25 cellular contexts compared by ENCODE assay signal in genomic region chr3:87461443-87461842, GRCh38.
"Had no signal": no experiment of that assay in that cellular context is flagged by ENCODE, and none has a peak within 500 bp of the region (broad histone marks: within the 10 kb centered on the region; RNA-seq: fewer than 3 reads in every experiment).

No MANE protein-coding gene starts in this region.

- ATAC-seq: activated CD8-positive, alpha-beta T cell treated with anti-CD3 and anti-CD28 coated beads for 36 hours had no signal

- DNase-seq: activated CD4-positive, alpha-beta T cell treated with anti-CD3 and anti-CD28 coated beads, Interleukin-2, amount 10 ng/mL, durations not matched to agents 24 days and 14 days; activated CD4-positive, alpha-beta T cell treated with anti-CD3 and anti-CD28 coated beads, Interleukin-2, amount 50 U/mL, for 4 hours; activated CD8-positive, alpha-beta T cell treated with anti-CD3 and anti-CD28 coated beads for 36 hours; activated gamma-delta T cell; activated naive CD4-positive, alpha-beta T cell treated with Interleukin-2 at 50 U/mL for 16 hours; activated naive CD8-positive, alpha-beta T cell treated with anti-CD3 and anti-CD28 coated beads, Interleukin-2, amount 10 ng/mL, durations not matched to agents 7 days and 5 days; activated T-cell treated with anti-CD3 and anti-CD28 coated beads, Interleukin-2, amount 50 U/mL, for 24 hours; caudate nucleus; cerebellar nuclear complex; Kasumi-1; KG1; MM.1S; MV-4-11; NCI-H1092; NCI-H1436 treated with DMSO at 0.1 percent for 48 hours; NCI-H1694 treated with DMSO at 0.1 percent for 48 hours; NCI-H2029; NCI-H2107; NCI-H226; NCI-H446 treated with DMSO at 0.1 percent for 48 hours; NCI-H524; SHP77; SJCRH30 had no signal

- H3K9me3 ChIP-seq: SJCRH30 had no signal

- H3K4me1 ChIP-seq: ascending aorta, SJCRH30 had no signal

- H3K4me3 ChIP-seq: ascending aorta, SJCRH30, SK-N-MC had no signal

- H3K27me3 ChIP-seq: ascending aorta, SJCRH30 had no signal

- H3K36me3 ChIP-seq: ascending aorta, SJCRH30 had no signal

- H3K27ac ChIP-seq: ascending aorta, SJCRH30, SK-N-MC had no signal
